Comparison of ENCODE assay signal across 1 cellular context in genomic region chr13:20525601-20526544, GRCh38.
TF ChIP-seq lines count a peak whose summit lies in the region.

A gene with protein sequence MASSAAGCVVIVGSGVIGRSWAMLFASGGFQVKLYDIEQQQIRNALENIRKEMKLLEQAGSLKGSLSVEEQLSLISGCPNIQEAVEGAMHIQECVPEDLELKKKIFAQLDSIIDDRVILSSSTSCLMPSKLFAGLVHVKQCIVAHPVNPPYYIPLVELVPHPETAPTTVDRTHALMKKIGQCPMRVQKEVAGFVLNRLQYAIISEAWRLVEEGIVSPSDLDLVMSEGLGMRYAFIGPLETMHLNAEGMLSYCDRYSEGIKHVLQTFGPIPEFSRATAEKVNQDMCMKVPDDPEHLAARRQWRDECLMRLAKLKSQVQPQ (minus strand): TSS chr13:20525857. CDS start chr13:20525794, 63 bp downstream.

TF ChIP-seq in HepG2, 621 proteins besides CTCF, POLR2A, EP300 and RAD21 (continued from another document and continues in another):
- TF ChIP-seq KIAA2018 (CRISPR knock-in tag; IDR thresholded peaks at IDR 0.05; ENCODE audit: borderline replicate concordance) (no peak), ZNF253 (CRISPR knock-in tag; IDR thresholded peaks at IDR 0.05; ENCODE audit: borderline replicate concordance) (no peak; the same call in 1 of the 2 replicates), HDAC1 (CRISPR knock-in tag; IDR thresholded peaks at IDR 0.05) (peak; percentile 16; the same call in 1 of the 2 replicates), MZF1 (CRISPR knock-in tag; IDR thresholded peaks at IDR 0.05; ENCODE audit: borderline replicate concordance) (no peak), HES4 (CRISPR knock-in tag; IDR thresholded peaks at IDR 0.05; ENCODE audit: borderline replicate concordance) (no peak), ZNF496 (CRISPR knock-in tag; IDR thresholded peaks at IDR 0.05; ENCODE audit: insufficient replicate concordance) (no peak), AGO2 (optimal IDR thresholded peaks at IDR 0.05; ENCODE audit: low read depth, low read length) (peak; percentile 94), ZNF414 (CRISPR knock-in tag; IDR thresholded peaks at IDR 0.05) (no peak; the same call in 1 of the 2 replicates), GMEB1 (CRISPR knock-in tag; IDR thresholded peaks at IDR 0.05; ENCODE audit: borderline replicate concordance) (peak; percentile 13; the same call in 1 of the 2 replicates), ZNF20 (CRISPR knock-in tag; IDR thresholded peaks at IDR 0.05) (no peak), ZNF468 (CRISPR knock-in tag; IDR thresholded peaks at IDR 0.05) (no peak), NFE2L1 (CRISPR knock-in tag; IDR thresholded peaks at IDR 0.05; ENCODE audit: borderline replicate concordance) (no peak), TFDP1 (CRISPR knock-in tag; IDR thresholded peaks at IDR 0.05; ENCODE audit: borderline replicate concordance) (peak; percentile 46), ZMAT3 (CRISPR knock-in tag; conservative IDR thresholded peaks at IDR 0.05) (no peak), ZNF556 (CRISPR knock-in tag; IDR thresholded peaks at IDR 0.05; ENCODE audit: borderline replicate concordance) (no peak), ZNF570 (CRISPR knock-in tag; IDR thresholded peaks at IDR 0.05; ENCODE audit: borderline replicate concordance) (no peak), IRF2 (CRISPR knock-in tag; IDR thresholded peaks at IDR 0.05) (no peak), BORCS8-MEF2B (CRISPR knock-in tag; IDR thresholded peaks at IDR 0.05) (0 out of 2 replicates have a peak, but pooled peaks have one; percentile 40), STAG1 (CRISPR knock-in tag; IDR thresholded peaks at IDR 0.05) (peak; percentile 11; the same call in 1 of the 2 replicates), ZBTB38 (CRISPR knock-in tag; IDR thresholded peaks at IDR 0.05) (peak; percentile 73), KLF13 (CRISPR knock-in tag; IDR thresholded peaks at IDR 0.05) (no peak), FOXO1 (CRISPR knock-in tag; IDR thresholded peaks at IDR 0.05) (no peak), ATAD3A (CRISPR knock-in tag; IDR thresholded peaks at IDR 0.05) (no peak), NR2F6 (IDR thresholded peaks at IDR 0.05) (no peak), NR2F6 (CRISPR knock-in tag; IDR thresholded peaks at IDR 0.05) (no peak), ZBTB8A (CRISPR knock-in tag; IDR thresholded peaks at IDR 0.05; ENCODE audit: borderline replicate concordance, low read depth) (no peak), YEATS4 (CRISPR knock-in tag; IDR thresholded peaks at IDR 0.05; ENCODE audit: borderline replicate concordance) (peak; percentile 85), MAFK (conservative IDR thresholded peaks at IDR 0.05 in 1 of 2, IDR thresholded peaks at IDR 0.05 in 1 of 2; ENCODE audit: low read length in 2 of 2) (no peak), ZNF781 (CRISPR knock-in tag; IDR thresholded peaks at IDR 0.05; ENCODE audit: borderline replicate concordance, not compliant biosample characterization) (no peak), ZNF558 (CRISPR knock-in tag; IDR thresholded peaks at IDR 0.05; ENCODE audit: borderline replicate concordance) (peak; percentile 83; the same call in 1 of the 2 replicates), ELF4 (CRISPR knock-in tag; IDR thresholded peaks at IDR 0.05; ENCODE audit: borderline replicate concordance) (no peak), TMF1 (CRISPR knock-in tag; IDR thresholded peaks at IDR 0.05; ENCODE audit: low read depth) (peak; percentile 41; the same call in 1 of the 2 replicates), NFE2L2 (IDR thresholded peaks at IDR 0.05; ENCODE audit: low read length) (no peak), ZNF24 (IDR thresholded peaks at IDR 0.05) (no peak)
- TF ChIP-seq, protein P1, sequence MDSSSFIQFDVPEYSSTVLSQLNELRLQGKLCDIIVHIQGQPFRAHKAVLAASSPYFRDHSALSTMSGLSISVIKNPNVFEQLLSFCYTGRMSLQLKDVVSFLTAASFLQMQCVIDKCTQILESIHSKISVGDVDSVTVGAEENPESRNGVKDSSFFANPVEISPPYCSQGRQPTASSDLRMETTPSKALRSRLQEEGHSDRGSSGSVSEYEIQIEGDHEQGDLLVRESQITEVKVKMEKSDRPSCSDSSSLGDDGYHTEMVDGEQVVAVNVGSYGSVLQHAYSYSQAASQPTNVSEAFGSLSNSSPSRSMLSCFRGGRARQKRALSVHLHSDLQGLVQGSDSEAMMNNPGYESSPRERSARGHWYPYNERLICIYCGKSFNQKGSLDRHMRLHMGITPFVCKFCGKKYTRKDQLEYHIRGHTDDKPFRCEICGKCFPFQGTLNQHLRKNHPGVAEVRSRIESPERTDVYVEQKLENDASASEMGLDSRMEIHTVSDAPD (CRISPR knock-in tag; IDR thresholded peaks at IDR 0.05), result no peak
- TF ChIP-seq, protein P2, sequence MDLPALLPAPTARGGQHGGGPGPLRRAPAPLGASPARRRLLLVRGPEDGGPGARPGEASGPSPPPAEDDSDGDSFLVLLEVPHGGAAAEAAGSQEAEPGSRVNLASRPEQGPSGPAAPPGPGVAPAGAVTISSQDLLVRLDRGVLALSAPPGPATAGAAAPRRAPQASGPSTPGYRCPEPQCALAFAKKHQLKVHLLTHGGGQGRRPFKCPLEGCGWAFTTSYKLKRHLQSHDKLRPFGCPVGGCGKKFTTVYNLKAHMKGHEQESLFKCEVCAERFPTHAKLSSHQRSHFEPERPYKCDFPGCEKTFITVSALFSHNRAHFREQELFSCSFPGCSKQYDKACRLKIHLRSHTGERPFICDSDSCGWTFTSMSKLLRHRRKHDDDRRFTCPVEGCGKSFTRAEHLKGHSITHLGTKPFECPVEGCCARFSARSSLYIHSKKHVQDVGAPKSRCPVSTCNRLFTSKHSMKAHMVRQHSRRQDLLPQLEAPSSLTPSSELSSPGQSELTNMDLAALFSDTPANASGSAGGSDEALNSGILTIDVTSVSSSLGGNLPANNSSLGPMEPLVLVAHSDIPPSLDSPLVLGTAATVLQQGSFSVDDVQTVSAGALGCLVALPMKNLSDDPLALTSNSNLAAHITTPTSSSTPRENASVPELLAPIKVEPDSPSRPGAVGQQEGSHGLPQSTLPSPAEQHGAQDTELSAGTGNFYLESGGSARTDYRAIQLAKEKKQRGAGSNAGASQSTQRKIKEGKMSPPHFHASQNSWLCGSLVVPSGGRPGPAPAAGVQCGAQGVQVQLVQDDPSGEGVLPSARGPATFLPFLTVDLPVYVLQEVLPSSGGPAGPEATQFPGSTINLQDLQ (CRISPR knock-in tag; IDR thresholded peaks at IDR 0.05), result 0 out of 2 replicates have a peak, but pooled peaks have one; percentile 44
- TF ChIP-seq, protein P3, sequence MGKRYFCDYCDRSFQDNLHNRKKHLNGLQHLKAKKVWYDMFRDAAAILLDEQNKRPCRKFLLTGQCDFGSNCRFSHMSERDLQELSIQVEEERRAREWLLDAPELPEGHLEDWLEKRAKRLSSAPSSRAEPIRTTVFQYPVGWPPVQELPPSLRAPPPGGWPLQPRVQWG (CRISPR knock-in tag; IDR thresholded peaks at IDR 0.05; ENCODE audit: borderline replicate concordance, low read depth), result no peak
- TF ChIP-seq, protein P4, sequence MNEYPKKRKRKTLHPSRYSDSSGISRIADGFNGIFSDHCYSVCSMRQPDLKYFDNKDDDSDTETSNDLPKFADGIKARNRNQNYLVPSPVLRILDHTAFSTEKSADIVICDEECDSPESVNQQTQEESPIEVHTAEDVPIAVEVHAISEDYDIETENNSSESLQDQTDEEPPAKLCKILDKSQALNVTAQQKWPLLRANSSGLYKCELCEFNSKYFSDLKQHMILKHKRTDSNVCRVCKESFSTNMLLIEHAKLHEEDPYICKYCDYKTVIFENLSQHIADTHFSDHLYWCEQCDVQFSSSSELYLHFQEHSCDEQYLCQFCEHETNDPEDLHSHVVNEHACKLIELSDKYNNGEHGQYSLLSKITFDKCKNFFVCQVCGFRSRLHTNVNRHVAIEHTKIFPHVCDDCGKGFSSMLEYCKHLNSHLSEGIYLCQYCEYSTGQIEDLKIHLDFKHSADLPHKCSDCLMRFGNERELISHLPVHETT (CRISPR knock-in tag; conservative IDR thresholded peaks at IDR 0.05), result 0 out of 2 replicates have a peak, but pooled peaks have one; percentile 29
- TF ChIP-seq, protein P5, sequence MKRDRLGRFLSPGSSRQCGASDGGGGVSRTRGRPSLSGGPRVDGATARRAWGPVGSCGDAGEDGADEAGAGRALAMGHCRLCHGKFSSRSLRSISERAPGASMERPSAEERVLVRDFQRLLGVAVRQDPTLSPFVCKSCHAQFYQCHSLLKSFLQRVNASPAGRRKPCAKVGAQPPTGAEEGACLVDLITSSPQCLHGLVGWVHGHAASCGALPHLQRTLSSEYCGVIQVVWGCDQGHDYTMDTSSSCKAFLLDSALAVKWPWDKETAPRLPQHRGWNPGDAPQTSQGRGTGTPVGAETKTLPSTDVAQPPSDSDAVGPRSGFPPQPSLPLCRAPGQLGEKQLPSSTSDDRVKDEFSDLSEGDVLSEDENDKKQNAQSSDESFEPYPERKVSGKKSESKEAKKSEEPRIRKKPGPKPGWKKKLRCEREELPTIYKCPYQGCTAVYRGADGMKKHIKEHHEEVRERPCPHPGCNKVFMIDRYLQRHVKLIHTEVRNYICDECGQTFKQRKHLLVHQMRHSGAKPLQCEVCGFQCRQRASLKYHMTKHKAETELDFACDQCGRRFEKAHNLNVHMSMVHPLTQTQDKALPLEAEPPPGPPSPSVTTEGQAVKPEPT (CRISPR knock-in tag; IDR thresholded peaks at IDR 0.05; ENCODE audit: low read depth), result no peak
